8 cellular contexts compared by ENCODE assay signal in the genomic region with DNA sequence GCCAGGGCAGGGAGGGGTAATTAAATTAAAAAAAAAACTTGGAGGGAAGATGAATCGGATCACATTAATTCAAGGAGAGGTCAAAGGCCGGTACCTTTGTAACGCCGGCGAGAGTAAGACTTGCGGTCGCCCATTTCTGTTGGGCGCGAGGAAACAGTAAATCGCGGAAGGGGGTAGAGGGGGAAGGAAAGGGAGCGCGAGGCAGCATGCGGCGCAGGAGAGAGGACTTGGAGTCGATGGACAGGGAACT. TPM values are rescaled to one million over a fixed set of nuclear protein-coding genes. Genes with fewer than 3 reads are reported as not detected.
A peak's percentile ranks its signal among the peaks of the same experiment; 100 is the strongest.
DNase-seq lines count a peak whose midpoint lies in the region; ATAC-seq and TF ChIP-seq lines count a peak whose summit lies in the region.

No MANE protein-coding gene starts in this region.

- H3K4me3 ChIP-seq in heart right ventricle (peak overlapping the region; percentile 23 to 97 (median 82)), mesodermal cell (ENCODE audit: extremely low read depth, insufficient read depth, low read length, poor library complexity, severe bottlenecking) (peak overlapping the region; percentile 76), uterus (peak overlapping the region; percentile 55 to 97)

- peak overlapping the region; percentile 92 for H3K4me3 Mint-ChIP-seq in MCF 10A (ENCODE audit: unreplicated experiment)

- H3K4me1 ChIP-seq in heart right ventricle: peaks cover 0 to 69% (median 47%) of the 10 kb centered on the region in 9 donors
- H3K4me1 ChIP-seq in mesodermal cell (ENCODE audit: control insufficient read depth, insufficient read depth, low read length, poor library complexity, severe bottlenecking): peaks cover 18% of the 10 kb centered on the region
- peaks cover 0 to 15% of the 10 kb centered on the region in 2 donors for H3K4me1 ChIP-seq in uterus

- ATAC-seq in heart right ventricle (no peak), Right ventricle myocardium superior (ENCODE audit: poor library complexity) (no peak), omental fat pad (ENCODE audit: low FRiP score) (no peak), GM18517 (IDR thresholded peaks at IDR 0.05; ENCODE audit: unreplicated experiment) (no peak), HG03280 (IDR thresholded peaks at IDR 0.05; ENCODE audit: unreplicated experiment) (no peak)

- no peak for TF ChIP-seq CTCF in heart right ventricle (IDR thresholded peaks at IDR 0.05)
- TF ChIP-seq CTCF in MCF 10A (IDR thresholded peaks at IDR 0.05; ENCODE audit: unreplicated experiment): no peak
- peak in 1 of 4 experiments; percentile 16 for TF ChIP-seq CTCF in uterus (IDR thresholded peaks at IDR 0.05)
- no peak for TF ChIP-seq CTCF in omental fat pad (IDR thresholded peaks at IDR 0.05)

- peak overlapping the region; percentile 93 for H3K27ac Mint-ChIP-seq in MCF 10A (ENCODE audit: low read depth, unreplicated experiment)

- H3K27ac ChIP-seq in heart right ventricle (peak overlapping the region; percentile 14 to 98 (median 90)), mesodermal cell (ENCODE audit: low read depth, low read length, severe bottlenecking) (peak overlapping the region; percentile 87), uterus (peak overlapping the region; percentile 80 to 97)

- H3K9me3 ChIP-seq in heart right ventricle: no peaks in the 10 kb centered on the region
- no peaks in the 10 kb centered on the region for H3K9me3 ChIP-seq in mesodermal cell (ENCODE audit: control insufficient read depth, low read length)
- H3K9me3 ChIP-seq in uterus: no peaks in the 10 kb centered on the region

- CTCF ChIA-PET in MCF 10A (lab: Yijun Ruan, JAX): interaction anchor here (0.7 to 6.8 kb wide), 11 partner anchors 10 to 1612 kb away, joined by 3 to 86 read pairs (median 7); no protein-coding TSS in a partner anchor

- H3K27me3 ChIP-seq in heart right ventricle (peaks cover 0 to 82% (median 0%) of the 10 kb centered on the region in 7 donors), uterus (no peaks in the 10 kb centered on the region)

- POLR2A ChIA-PET in MCF 10A (lab: Yijun Ruan, JAX): interaction anchor here (0.6 to 4.4 kb wide), 8 partner anchors 23 to 1965 kb away, joined by 3 to 21 read pairs (median 4); a partner anchor contains a TSS

- WGBS in heart right ventricle, 2 donors: 0% methylated on average over 16 of the region's 16 CpGs
- 0% methylated on average over 16 of the region's 16 CpGs for WGBS in mesodermal cell (ENCODE audit: insufficient coverage in 2 of 2), 2 experiments

- peaks cover 31% of the 10 kb centered on the region for H3K4me1 Mint-ChIP-seq in MCF 10A (ENCODE audit: insufficient read depth, unreplicated experiment)

- H3K36me3 ChIP-seq in heart right ventricle (no peaks in the 10 kb centered on the region), mesodermal cell (ENCODE audit: control insufficient read depth, insufficient read depth, low read length) (no peaks in the 10 kb centered on the region), uterus (no peaks in the 10 kb centered on the region)

- H3K36me3 Mint-ChIP-seq in MCF 10A (ENCODE audit: insufficient read depth, unreplicated experiment): peaks cover 4% of the 10 kb centered on the region

- no peaks in the 10 kb centered on the region for H3K27me3 Mint-ChIP-seq in MCF 10A (ENCODE audit: insufficient read depth, unreplicated experiment)

- no peaks in the 10 kb centered on the region for H3K9me3 Mint-ChIP-seq in MCF 10A (ENCODE audit: unreplicated experiment)

- no TSS peak for BruUV-seq in MCF 10A (replicated peaks; lab: Mats Ljungman, UMichigan)

- no peak for DNase-seq in heart right ventricle
- DNase-seq in Right ventricle myocardium superior: no peak
- no peak for DNase-seq in MCF 10A (ENCODE audit: unreplicated experiment)
- no peak for DNase-seq in uterus
- no peak for DNase-seq in omental fat pad (ENCODE audit: low spot score)

- intact Hi-C loops in heart right ventricle (cut with DNase I) (loop anchor here in 5 of 10 donors (5.0 to 10.0 kb wide), 4 partner anchors 152 to 1968 kb away; a partner anchor contains a TSS), Right ventricle myocardium superior (cut with DNase I) (no loop called here), MCF 10A (cut with micrococcal nuclease) (loop anchor here (1.0 to 10.0 kb wide), 6 partner anchors 259 to 1590 kb away; a partner anchor contains a TSS), uterus (cut with DNase I; ENCODE audit: low total_unique reads) (loop anchor here (10.0 kb wide), 1 partner anchor 152 kb away; a partner anchor contains a TSS)

- TF ChIP-seq POLR2A in uterus (IDR thresholded peaks at IDR 0.05): no peak

RNA-seq across cellular contexts. Expression of a gene that starts 0.3 kb away (rescaled TPM):
- total RNA-seq in heart right ventricle (10 to 100 TPM; 12.2 to 16.6 (median 14.0) TPM), Right ventricle myocardium superior (11.3 TPM), MCF 10A (2022) (17.5 and 20.3 TPM in 2 replicates), uterus (10 to 100 TPM in 2 of 4 donors, 1 to 10 TPM in 2; 2.8 to 22.3 (median 12.9) TPM), omental fat pad (10 to 100 TPM; 15.0 to 28.5 (median 21.3) TPM)
- polyA plus RNA-seq in heart right ventricle: 1 to 10 TPM; 1.7 to 6.0 TPM
- polyA plus RNA-seq in mesodermal cell (2013, experiment 1 of 2): 13.7 TPM
- 11.1 TPM for polyA plus RNA-seq in mesodermal cell (2013, experiment 2 of 2)
